In the genomic region with DNA sequence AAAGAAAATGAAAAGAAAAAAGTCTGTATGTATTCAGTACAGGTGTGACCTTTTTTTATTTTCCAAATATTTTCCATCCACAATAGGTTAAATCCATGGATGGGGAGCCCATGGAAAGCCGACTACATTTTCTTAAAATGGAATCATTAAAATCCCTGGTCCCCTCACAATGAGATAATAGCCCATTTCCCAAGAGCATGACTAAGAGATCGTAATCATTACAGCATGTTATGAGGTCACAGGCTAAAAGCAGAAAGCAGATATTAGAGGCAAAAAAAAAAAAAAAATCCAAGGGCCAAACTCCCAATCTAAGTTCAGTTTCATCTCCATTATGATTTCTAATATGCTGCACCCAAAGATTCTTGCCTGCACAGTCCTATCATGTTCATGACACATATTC, we compare ENCODE assay signal across 8 cellular contexts. TPM values are rescaled to one million over a fixed set of nuclear protein-coding genes. Genes with fewer than 3 reads are reported as not detected.
DNase-seq lines count a peak whose midpoint lies in the region; TF ChIP-seq lines count a peak whose summit lies in the region.

No MANE protein-coding gene starts in this region.

- no peaks in the 10 kb centered on the region for H3K27me3 ChIP-seq in testis

- WGBS in testis, 2 donors = 54 to 78% methylated on average over 2 of the region's 2 CpGs

- H3K27ac Mint-ChIP-seq in activated T-cell treated with anti-CD3 and anti-CD28 coated beads, Interleukin-2, amount 50 U/mL, for 24 hours = peak overlapping the region; percentile 94

- peaks cover 17% of the 10 kb centered on the region for H3K4me1 ChIP-seq in testis

- no peak for TF ChIP-seq CTCF in GM13976 (IDR thresholded peaks at IDR 0.05; ENCODE audit: borderline replicate concordance, control extremely low read depth, extremely low read depth, insufficient read depth, missing control alignments)
- no peak for TF ChIP-seq CTCF in testis (IDR thresholded peaks at IDR 0.05)

- intact Hi-C loops in testis (cut with DNase I; ENCODE audit: low total_unique reads) = no loop called here

- H3K9me3 Mint-ChIP-seq in activated T-cell treated with anti-CD3 and anti-CD28 coated beads, Interleukin-2, amount 50 U/mL, for 24 hours = no peaks in the 10 kb centered on the region

- peaks cover 92% of the 10 kb centered on the region for H3K4me1 Mint-ChIP-seq in activated T-cell treated with anti-CD3 and anti-CD28 coated beads, Interleukin-2, amount 50 U/mL, for 24 hours (ENCODE audit: low read depth)

- H3K36me3 ChIP-seq in testis (ENCODE audit: low read depth, missing control alignments) = no peaks in the 10 kb centered on the region

- no peak overlapping the region for H3K4me3 ChIP-seq in testis

- TF ChIP-seq POLR2A in testis (IDR thresholded peaks at IDR 0.05) = no peak

- no peak for DNase-seq in activated T-cell treated with anti-CD3 and anti-CD28 coated beads, Interleukin-2, amount 50 U/mL, for 24 hours
- DNase-seq in activated T-cell treated with anti-CD3 and anti-CD28 coated beads, Interleukin-2, amount 50 U/mL, for 1 hour = no peak
- no peak for DNase-seq in epithelial cell of prostate (ENCODE audit: low read depth, low spot score)
- DNase-seq in stromal cell of bone marrow (ENCODE audit: low read depth) = peak; percentile 74
- no peak for DNase-seq in stimulated activated CD8-positive, alpha-beta memory T cell treated with anti-CD3 and anti-CD28 coated beads, Interleukin-4, amount 100 ng/mL, for 48 hours
- no peak for DNase-seq in GM13976 (ENCODE audit: low spot score)
- no peak for DNase-seq in testis

- peak overlapping the region; percentile 79 for H3K4me3 Mint-ChIP-seq in activated T-cell treated with anti-CD3 and anti-CD28 coated beads, Interleukin-2, amount 50 U/mL, for 24 hours

- H3K9me3 ChIP-seq in testis = no peaks in the 10 kb centered on the region

- H3K27ac ChIP-seq in epithelial cell of prostate = peak overlapping the region; percentile 99
- no peak overlapping the region for H3K27ac ChIP-seq in testis

- H3K27me3 Mint-ChIP-seq in activated T-cell treated with anti-CD3 and anti-CD28 coated beads, Interleukin-2, amount 50 U/mL, for 24 hours = no peaks in the 10 kb centered on the region

- peaks cover 32% of the 10 kb centered on the region for H3K36me3 Mint-ChIP-seq in activated T-cell treated with anti-CD3 and anti-CD28 coated beads, Interleukin-2, amount 50 U/mL, for 24 hours (ENCODE audit: low read depth)

- in situ Hi-C loops in GM13976 (cut with MboI; ENCODE audit: low sequenced_read_pairs, unreplicated experiment) = no loop called here

TF ChIP-seq in PFSK-1, 5 proteins besides CTCF, POLR2A, EP300 and RAD21:
- TF ChIP-seq SIN3A (IDR thresholded peaks at IDR 0.05; ENCODE audit: borderline replicate concordance, insufficient read depth, low read length) (peak; percentile 49; the same call in 1 of the 2 replicates), TAF1 (IDR thresholded peaks at IDR 0.05; ENCODE audit: borderline replicate concordance, insufficient read depth, low read length) (peak; percentile 41; the same call in 1 of the 2 replicates), POLR2AphosphoS5 (IDR thresholded peaks at IDR 0.05; ENCODE audit: low read depth, low read length) (no peak)
- TF ChIP-seq, protein P1, sequence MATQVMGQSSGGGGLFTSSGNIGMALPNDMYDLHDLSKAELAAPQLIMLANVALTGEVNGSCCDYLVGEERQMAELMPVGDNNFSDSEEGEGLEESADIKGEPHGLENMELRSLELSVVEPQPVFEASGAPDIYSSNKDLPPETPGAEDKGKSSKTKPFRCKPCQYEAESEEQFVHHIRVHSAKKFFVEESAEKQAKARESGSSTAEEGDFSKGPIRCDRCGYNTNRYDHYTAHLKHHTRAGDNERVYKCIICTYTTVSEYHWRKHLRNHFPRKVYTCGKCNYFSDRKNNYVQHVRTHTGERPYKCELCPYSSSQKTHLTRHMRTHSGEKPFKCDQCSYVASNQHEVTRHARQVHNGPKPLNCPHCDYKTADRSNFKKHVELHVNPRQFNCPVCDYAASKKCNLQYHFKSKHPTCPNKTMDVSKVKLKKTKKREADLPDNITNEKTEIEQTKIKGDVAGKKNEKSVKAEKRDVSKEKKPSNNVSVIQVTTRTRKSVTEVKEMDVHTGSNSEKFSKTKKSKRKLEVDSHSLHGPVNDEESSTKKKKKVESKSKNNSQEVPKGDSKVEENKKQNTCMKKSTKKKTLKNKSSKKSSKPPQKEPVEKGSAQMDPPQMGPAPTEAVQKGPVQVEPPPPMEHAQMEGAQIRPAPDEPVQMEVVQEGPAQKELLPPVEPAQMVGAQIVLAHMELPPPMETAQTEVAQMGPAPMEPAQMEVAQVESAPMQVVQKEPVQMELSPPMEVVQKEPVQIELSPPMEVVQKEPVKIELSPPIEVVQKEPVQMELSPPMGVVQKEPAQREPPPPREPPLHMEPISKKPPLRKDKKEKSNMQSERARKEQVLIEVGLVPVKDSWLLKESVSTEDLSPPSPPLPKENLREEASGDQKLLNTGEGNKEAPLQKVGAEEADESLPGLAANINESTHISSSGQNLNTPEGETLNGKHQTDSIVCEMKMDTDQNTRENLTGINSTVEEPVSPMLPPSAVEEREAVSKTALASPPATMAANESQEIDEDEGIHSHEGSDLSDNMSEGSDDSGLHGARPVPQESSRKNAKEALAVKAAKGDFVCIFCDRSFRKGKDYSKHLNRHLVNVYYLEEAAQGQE (IDR thresholded peaks at IDR 0.05; ENCODE audit: insufficient read depth in 1 of 2, low read depth in 2 of 2, low read length in 2 of 2) = no peak

RNA-seq across cellular contexts. Expression of gene CYTH1, which starts 44.7 kb away (rescaled TPM):
- 23.9 TPM for polyA plus RNA-seq in PFSK-1 (2012; ENCODE audit: insufficient read length, low read depth)
- total RNA-seq in testis = 10 to 100 TPM; 42.2 to 47.9 TPM
- polyA plus RNA-seq in testis (ENCODE audit: insufficient read depth, low read depth, low replicate concordance) = 40.8 TPM
